In the genomic region with DNA sequence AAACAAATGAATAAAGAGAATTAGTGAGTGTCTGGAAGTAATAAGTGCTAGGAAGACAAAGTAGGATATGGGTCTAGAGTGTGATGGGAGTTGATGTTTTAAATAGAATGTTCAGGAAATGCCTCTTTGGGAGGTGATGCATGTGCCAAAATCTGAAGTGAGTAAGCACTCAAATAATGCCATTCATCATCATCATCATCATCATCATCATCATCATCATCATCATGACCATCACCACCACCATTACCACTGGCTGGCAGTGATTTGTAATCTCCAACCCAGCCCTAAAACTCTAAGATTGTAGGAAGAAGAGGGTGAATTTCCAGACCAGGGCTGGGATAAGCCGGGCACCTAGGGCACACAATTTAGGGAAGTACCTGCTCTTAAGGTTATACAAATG, we compare ENCODE assay signal across 2 cellular contexts.
TF ChIP-seq lines count a peak whose summit lies in the region.

No MANE protein-coding gene starts in this region.

TF ChIP-seq in HepG2, 621 proteins besides CTCF, POLR2A, EP300 and RAD21:
- TF ChIP-seq ZNF839 (CRISPR knock-in tag; IDR thresholded peaks at IDR 0.05; ENCODE audit: borderline replicate concordance), result no peak
- TF ChIP-seq, protein P1, sequence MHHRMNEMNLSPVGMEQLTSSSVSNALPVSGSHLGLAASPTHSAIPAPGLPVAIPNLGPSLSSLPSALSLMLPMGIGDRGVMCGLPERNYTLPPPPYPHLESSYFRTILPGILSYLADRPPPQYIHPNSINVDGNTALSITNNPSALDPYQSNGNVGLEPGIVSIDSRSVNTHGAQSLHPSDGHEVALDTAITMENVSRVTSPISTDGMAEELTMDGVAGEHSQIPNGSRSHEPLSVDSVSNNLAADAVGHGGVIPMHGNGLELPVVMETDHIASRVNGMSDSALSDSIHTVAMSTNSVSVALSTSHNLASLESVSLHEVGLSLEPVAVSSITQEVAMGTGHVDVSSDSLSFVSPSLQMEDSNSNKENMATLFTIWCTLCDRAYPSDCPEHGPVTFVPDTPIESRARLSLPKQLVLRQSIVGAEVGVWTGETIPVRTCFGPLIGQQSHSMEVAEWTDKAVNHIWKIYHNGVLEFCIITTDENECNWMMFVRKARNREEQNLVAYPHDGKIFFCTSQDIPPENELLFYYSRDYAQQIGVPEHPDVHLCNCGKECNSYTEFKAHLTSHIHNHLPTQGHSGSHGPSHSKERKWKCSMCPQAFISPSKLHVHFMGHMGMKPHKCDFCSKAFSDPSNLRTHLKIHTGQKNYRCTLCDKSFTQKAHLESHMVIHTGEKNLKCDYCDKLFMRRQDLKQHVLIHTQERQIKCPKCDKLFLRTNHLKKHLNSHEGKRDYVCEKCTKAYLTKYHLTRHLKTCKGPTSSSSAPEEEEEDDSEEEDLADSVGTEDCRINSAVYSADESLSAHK (CRISPR knock-in tag; IDR thresholded peaks at IDR 0.05; ENCODE audit: borderline replicate concordance), result no peak
- TF ChIP-seq CREB1 (IDR thresholded peaks at IDR 0.05), result peak; percentile 73
- no peak for TF ChIP-seq CREB1 (CRISPR knock-in tag; IDR thresholded peaks at IDR 0.05)

TF ChIP-seq in HEK293, 187 proteins besides CTCF, POLR2A, EP300 and RAD21:
- TF ChIP-seq, protein P2, sequence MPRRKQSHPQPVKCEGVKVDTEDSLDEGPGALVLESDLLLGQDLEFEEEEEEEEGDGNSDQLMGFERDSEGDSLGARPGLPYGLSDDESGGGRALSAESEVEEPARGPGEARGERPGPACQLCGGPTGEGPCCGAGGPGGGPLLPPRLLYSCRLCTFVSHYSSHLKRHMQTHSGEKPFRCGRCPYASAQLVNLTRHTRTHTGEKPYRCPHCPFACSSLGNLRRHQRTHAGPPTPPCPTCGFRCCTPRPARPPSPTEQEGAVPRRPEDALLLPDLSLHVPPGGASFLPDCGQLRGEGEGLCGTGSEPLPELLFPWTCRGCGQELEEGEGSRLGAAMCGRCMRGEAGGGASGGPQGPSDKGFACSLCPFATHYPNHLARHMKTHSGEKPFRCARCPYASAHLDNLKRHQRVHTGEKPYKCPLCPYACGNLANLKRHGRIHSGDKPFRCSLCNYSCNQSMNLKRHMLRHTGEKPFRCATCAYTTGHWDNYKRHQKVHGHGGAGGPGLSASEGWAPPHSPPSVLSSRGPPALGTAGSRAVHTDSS (tag by site-specific recombination; IDR thresholded peaks at IDR 0.05), result peak; percentile 91
- TF ChIP-seq ZBTB17 (tag by site-specific recombination; IDR thresholded peaks at IDR 0.05) (no peak), ZFHX2 (tag by site-specific recombination; conservative IDR thresholded peaks at IDR 0.05) (no peak)
